In genomic region chr19:55118401-55118991, GRCh38 we compare ENCODE assay signal across 8 cellular contexts. TPM values are rescaled to one million over a fixed set of nuclear protein-coding genes. Genes with fewer than 3 reads are reported as not detected.
DNase-seq lines count a peak whose midpoint lies in the region; ATAC-seq, FAIRE-seq and TF ChIP-seq lines count a peak whose summit lies in the region.

No MANE protein-coding gene starts in this region.

- POLR2A ChIA-PET in activated CD8-positive, alpha-beta T cell treated with anti-CD3 and anti-CD28 coated beads, Interleukin-2, amount 10 ng/mL, durations not matched to agents 7 days and 5 days (lab: Charles Lee), result interaction anchor here (0.8 to 1.7 kb wide), 2 partner anchors 38 to 56 kb away, joined by 4 to 6 read pairs; partner anchors contain the start of gene RDH13

- intact Hi-C loops in Right ventricle myocardium inferior (cut with DNase I) (loop anchor here (5.0 kb wide), 1 partner anchor 39 kb away; the partner anchor contains the start of gene TNNI3), cardiac septum (cut with DNase I) (no loop called here)

- peaks cover 39% of the 10 kb centered on the region for H3K4me1 Mint-ChIP-seq in activated CD8-positive, alpha-beta T cell treated with anti-CD3 and anti-CD28 coated beads, Interleukin-2, amount 10 ng/mL, durations not matched to agents 7 days and 5 days (ENCODE audit: low read depth)

- H3K27me3 ChIP-seq in neutrophil, result peaks cover 14% of the 10 kb centered on the region

- CTCF ChIA-PET in activated CD8-positive, alpha-beta T cell treated with anti-CD3 and anti-CD28 coated beads, Interleukin-2, amount 10 ng/mL, durations not matched to agents 7 days and 5 days (lab: Charles Lee), result interaction anchor here (0.9 to 1.1 kb wide), 4 partner anchors 23 to 515 kb away, joined by 3 to 6 read pairs (median 3); no protein-coding TSS in a partner anchor

- no peaks in the 10 kb centered on the region for H3K9me3 Mint-ChIP-seq in activated CD8-positive, alpha-beta T cell treated with anti-CD3 and anti-CD28 coated beads, Interleukin-2, amount 10 ng/mL, durations not matched to agents 7 days and 5 days (ENCODE audit: insufficient read depth)

- H3K36me3 Mint-ChIP-seq in activated CD8-positive, alpha-beta T cell treated with anti-CD3 and anti-CD28 coated beads, Interleukin-2, amount 10 ng/mL, durations not matched to agents 7 days and 5 days (ENCODE audit: low read depth), result peaks cover 16% of the 10 kb centered on the region

- ATAC-seq in Right ventricle myocardium inferior, result peak; percentile 24
- ATAC-seq in activated CD8-positive, alpha-beta T cell treated with anti-CD3 and anti-CD28 coated beads, Interleukin-2, amount 10 ng/mL, durations not matched to agents 7 days and 5 days, result no peak
- ATAC-seq in GM19035 (IDR thresholded peaks at IDR 0.05; ENCODE audit: unreplicated experiment), result no peak

- H3K4me3 ChIP-seq in neutrophil (ENCODE audit: low read depth in 1 of 2, low read length in 1 of 2), result peak overlapping the region; percentile 75 to 82

- H3K9me3 ChIP-seq in neutrophil, result no peaks in the 10 kb centered on the region

- H3K4me1 ChIP-seq in neutrophil (ENCODE audit: control insufficient read depth in 1 of 2, insufficient read depth in 1 of 2, low read depth in 1 of 2, low read length in 1 of 2), result peaks cover 39 to 46% of the 10 kb centered on the region in 2 experiments

- peaks cover 6% of the 10 kb centered on the region for H3K36me3 ChIP-seq in neutrophil

- H3K27me3 Mint-ChIP-seq in activated CD8-positive, alpha-beta T cell treated with anti-CD3 and anti-CD28 coated beads, Interleukin-2, amount 10 ng/mL, durations not matched to agents 7 days and 5 days (ENCODE audit: low read depth), result peaks cover 16% of the 10 kb centered on the region

- DNase-seq in Right ventricle myocardium inferior (ENCODE audit: missing footprints) (peak; percentile 66), cardiac septum (ENCODE audit: low spot score) (no peak), frontal cortex (ENCODE audit: low spot score in 2 of 2) (peak; percentile 59 to 63), NCI-H1417 treated with DMSO at 0.1 percent for 48 hours (lab: John Stamatoyannopoulos, UW) (no peak), SKM-1 treated with dmso at 0.1 percent for 144 hours (lab: John Stamatoyannopoulos, UW; ENCODE audit: unreplicated experiment) (no peak)
- DNase-seq in activated CD8-positive, alpha-beta T cell treated with anti-CD3 and anti-CD28 coated beads, Interleukin-2, amount 10 ng/mL, durations not matched to agents 7 days and 5 days, result peak; percentile 49

- H3K27ac Mint-ChIP-seq in activated CD8-positive, alpha-beta T cell treated with anti-CD3 and anti-CD28 coated beads, Interleukin-2, amount 10 ng/mL, durations not matched to agents 7 days and 5 days, result peak overlapping the region; percentile 91

- peak overlapping the region; percentile 88 for H3K27ac ChIP-seq in neutrophil

- no peak for TF ChIP-seq CTCF in neutrophil (IDR thresholded peaks at IDR 0.05)

- peak overlapping the region; percentile 97 for H3K4me3 Mint-ChIP-seq in activated CD8-positive, alpha-beta T cell treated with anti-CD3 and anti-CD28 coated beads, Interleukin-2, amount 10 ng/mL, durations not matched to agents 7 days and 5 days

- no peak for FAIRE-seq in frontal cortex (lab: Jason Lieb, UNC)

RNA-seq across cellular contexts. Expression of gene PPP1R12C, which starts 1.1 kb away (rescaled TPM):
- total RNA-seq in Right ventricle myocardium inferior (140 TPM), cardiac septum (215 TPM), frontal cortex (16.7 TPM)
- 100 to 1,000 TPM; 137 to 142 TPM for total RNA-seq in activated CD8-positive, alpha-beta T cell treated with anti-CD3 and anti-CD28 coated beads, Interleukin-2, amount 10 ng/mL, durations not matched to agents 7 days and 5 days

RNA-seq across cellular contexts. Expression of gene TNNT1, which starts 30.5 kb away (rescaled TPM):
- 66.0 TPM for total RNA-seq in Right ventricle myocardium inferior
- 187 TPM for total RNA-seq in cardiac septum
- not detected for total RNA-seq in activated CD8-positive, alpha-beta T cell treated with anti-CD3 and anti-CD28 coated beads, Interleukin-2, amount 10 ng/mL, durations not matched to agents 7 days and 5 days
- total RNA-seq in frontal cortex, result 2.4 TPM

RNA-seq across cellular contexts. Expression of gene TNNI3, which starts 39.0 kb away (rescaled TPM):
- total RNA-seq in Right ventricle myocardium inferior (4,708 TPM), cardiac septum (7,865 TPM), frontal cortex (0.41 TPM)
- total RNA-seq in activated CD8-positive, alpha-beta T cell treated with anti-CD3 and anti-CD28 coated beads, Interleukin-2, amount 10 ng/mL, durations not matched to agents 7 days and 5 days, result not detected

RNA-seq across cellular contexts. Expression of gene EPS8L1, which starts 42.8 kb away (rescaled TPM):
- total RNA-seq in Right ventricle myocardium inferior, result 1.9 TPM
- total RNA-seq in cardiac septum, result 1.9 TPM
- total RNA-seq in activated CD8-positive, alpha-beta T cell treated with anti-CD3 and anti-CD28 coated beads, Interleukin-2, amount 10 ng/mL, durations not matched to agents 7 days and 5 days, result 1 to 10 TPM; 4.9 to 8.6 TPM
- 2.9 TPM for total RNA-seq in frontal cortex

RNA-seq across cellular contexts. Expression of gene DNAAF3, which starts 47.9 kb away (rescaled TPM):
- 0.73 TPM for total RNA-seq in Right ventricle myocardium inferior
- 3.4 TPM for total RNA-seq in cardiac septum
- under 1 TPM; 0.21 to 0.23 TPM for total RNA-seq in activated CD8-positive, alpha-beta T cell treated with anti-CD3 and anti-CD28 coated beads, Interleukin-2, amount 10 ng/mL, durations not matched to agents 7 days and 5 days
- not detected for total RNA-seq in frontal cortex

Comparison
In these comparisons a context has a peak if more than half of its experiments do, and no peak if none do; other contexts are left out.
1. DNase-seq: peak in Right ventricle myocardium inferior (single experiment), activated CD8-positive, alpha-beta T cell treated with anti-CD3 and anti-CD28 coated beads, Interleukin-2, amount 10 ng/mL, durations not matched to agents 7 days and 5 days (single experiment) and frontal cortex (2 of 2); none in cardiac septum (single experiment), NCI-H1417 treated with DMSO at 0.1 percent for 48 hours (single experiment) and SKM-1 treated with dmso at 0.1 percent for 144 hours (single experiment).
2. RNA of gene TNNT1, which starts 30.5 kb away (total RNA-seq): 187 TPM in cardiac septum (single experiment) and 66.0 TPM in Right ventricle myocardium inferior (single experiment); 2.4 TPM in frontal cortex (single experiment) and not detected in activated CD8-positive, alpha-beta T cell treated with anti-CD3 and anti-CD28 coated beads, Interleukin-2, amount 10 ng/mL, durations not matched to agents 7 days and 5 days; every median in the first group is over 10 times any median in the second.
3. RNA of gene TNNI3, which starts 39.0 kb away (total RNA-seq): 7,865 TPM in cardiac septum (single experiment) and 4,708 TPM in Right ventricle myocardium inferior (single experiment); 0.41 TPM in frontal cortex (single experiment) and not detected in activated CD8-positive, alpha-beta T cell treated with anti-CD3 and anti-CD28 coated beads, Interleukin-2, amount 10 ng/mL, durations not matched to agents 7 days and 5 days; every median in the first group is over 1,000 times any median in the second.